Comparison of ENCODE assay signal across 21 cellular contexts in genomic region chr14:75202671-75203070, GRCh38. TPM values are rescaled to one million over a fixed set of nuclear protein-coding genes. Genes with fewer than 3 reads are reported as not detected.
DNase-seq lines count a peak whose midpoint lies in the region; TF ChIP-seq lines count a peak whose summit lies in the region.
"Had no signal": no experiment of that assay in that cellular context is flagged by ENCODE, and none has a peak within 500 bp of the region (broad histone marks: within the 10 kb centered on the region; RNA-seq: fewer than 3 reads in every experiment).

No MANE protein-coding gene starts in this region.

- TF ChIP-seq RAD21 in Ishikawa (IDR thresholded peaks at IDR 0.05; ENCODE audit: low read depth): no peak

- TF ChIP-seq CTCF in choroid plexus epithelial cell (conservative IDR thresholded peaks at IDR 0.05; ENCODE audit: low read depth, low read length): no peak
- TF ChIP-seq CTCF in adrenal gland (IDR thresholded peaks at IDR 0.05): no peak

- DNase-seq in activated CD4-positive, alpha-beta T cell treated with anti-CD3 and anti-CD28 coated beads, Interleukin-2, amount 10 ng/mL, durations not matched to agents 7 days and 5 days: no peak
- no peak for DNase-seq in activated CD4-positive, alpha-beta T cell treated with anti-CD3 and anti-CD28 coated beads, Interleukin-2, amount 50 U/mL, for 4 hours
- DNase-seq in choroid plexus epithelial cell (ENCODE audit: low read depth) (peak; percentile 18), LoVo (ENCODE audit: low spot score) (no peak), adrenal gland (no peak)
- DNase-seq in activated T-cell treated with anti-CD3 and anti-CD28 coated beads, Interleukin-2, amount 50 U/mL, for 1 hour: no peak
- DNase-seq: AML-193; Caco-2; CD4-positive, alpha-beta T cell; DMS153; DMS79; GDM1; HCEC 1CT; HFFc6; IMR-90 had no signal

- no peaks in the 10 kb centered on the region for H3K27me3 ChIP-seq in adrenal gland

- no peaks in the 10 kb centered on the region for H3K9me3 ChIP-seq in adrenal gland (replicated peaks in 1 of 3)
- H3K9me3 ChIP-seq: A549, Caco-2 had no signal

- POLR2A ChIA-PET in activated CD4-positive, alpha-beta T cell treated with anti-CD3 and anti-CD28 coated beads, Interleukin-2, amount 10 ng/mL, durations not matched to agents 7 days and 5 days (lab: Charles Lee): interaction anchor here (0.6 kb wide), 1 partner anchor 111 kb away, joined by 3 read pairs; no protein-coding TSS in a partner anchor

- 72 to 89% (median 87%) methylated on average over 1 to 2 of the region's 2 CpGs for WGBS in adrenal gland, 4 donors

- no peaks in the 10 kb centered on the region for H3K9me3 Mint-ChIP-seq in activated CD4-positive, alpha-beta T cell treated with anti-CD3 and anti-CD28 coated beads, Interleukin-2, amount 10 ng/mL, durations not matched to agents 7 days and 5 days
- H3K9me3 Mint-ChIP-seq: CD4-positive, alpha-beta T cell; GM23338; HFFc6 had no signal

- H3K36me3 ChIP-seq in adrenal gland (replicated peaks in 1 of 2): no peaks in the 10 kb centered on the region

- H3K4me1 ChIP-seq in adrenal gland (replicated peaks in 1 of 2): peaks cover 6 to 10% of the 10 kb centered on the region in 2 donors

- peaks cover 25% of the 10 kb centered on the region for H3K4me1 Mint-ChIP-seq in activated CD4-positive, alpha-beta T cell treated with anti-CD3 and anti-CD28 coated beads, Interleukin-2, amount 10 ng/mL, durations not matched to agents 7 days and 5 days

- no peak for TF ChIP-seq POLR2A in adrenal gland (IDR thresholded peaks at IDR 0.05)

- CTCF ChIA-PET in activated CD4-positive, alpha-beta T cell treated with anti-CD3 and anti-CD28 coated beads, Interleukin-2, amount 10 ng/mL, durations not matched to agents 7 days and 5 days (lab: Charles Lee): interaction anchor here (0.8 to 1.8 kb wide), 2 partner anchors 20 to 23 kb away, joined by 3 to 4 read pairs; no protein-coding TSS in a partner anchor

- H3K36me3 Mint-ChIP-seq in activated CD4-positive, alpha-beta T cell treated with anti-CD3 and anti-CD28 coated beads, Interleukin-2, amount 10 ng/mL, durations not matched to agents 7 days and 5 days (ENCODE audit: low read depth): peaks cover 8% of the 10 kb centered on the region

- peaks cover 4% of the 10 kb centered on the region for H3K27me3 Mint-ChIP-seq in activated CD4-positive, alpha-beta T cell treated with anti-CD3 and anti-CD28 coated beads, Interleukin-2, amount 10 ng/mL, durations not matched to agents 7 days and 5 days
- H3K27me3 Mint-ChIP-seq: CD4-positive, alpha-beta T cell had no signal

- no peak for TF ChIP-seq EP300 in Ishikawa (IDR thresholded peaks at IDR 0.05; ENCODE audit: borderline replicate concordance)

- peak overlapping the region; percentile 33 for H3K27ac Mint-ChIP-seq in activated CD4-positive, alpha-beta T cell treated with anti-CD3 and anti-CD28 coated beads, Interleukin-2, amount 10 ng/mL, durations not matched to agents 7 days and 5 days
- H3K27ac Mint-ChIP-seq: CD4-positive, alpha-beta T cell; GM23338 had no signal

- intact Hi-C loops in adrenal gland (cut with DNase I): no loop called here

- no peak overlapping the region for H3K4me3 Mint-ChIP-seq in activated CD4-positive, alpha-beta T cell treated with anti-CD3 and anti-CD28 coated beads, Interleukin-2, amount 10 ng/mL, durations not matched to agents 7 days and 5 days
- H3K4me3 Mint-ChIP-seq: CD4-positive, alpha-beta T cell; GM23338; HFFc6 had no signal

- no peak overlapping the region for H3K27ac ChIP-seq in adrenal gland
- H3K27ac ChIP-seq: 22Rv1, A549, C4-2B, HL-60 had no signal

- H3K4me3 ChIP-seq in choroid plexus epithelial cell (ENCODE audit: low read depth, low read length) (no peak overlapping the region), adrenal gland (no peak overlapping the region)
- H3K4me3 ChIP-seq: A549, GM23338 had no signal

TF ChIP-seq in Ishikawa, 13 proteins besides CTCF, POLR2A, EP300 and RAD21:
- no peak for TF ChIP-seq MAX (IDR thresholded peaks at IDR 0.05)
- peak; percentile 69 for TF ChIP-seq USF1 (IDR thresholded peaks at IDR 0.05)
- TF ChIP-seq EGR1 (IDR thresholded peaks at IDR 0.05): no peak

RNA-seq across cellular contexts. Expression of gene TMED10, which starts 26.3 kb away (rescaled TPM):
- 100 to 1,000 TPM; 175 to 213 TPM for total RNA-seq in activated CD4-positive, alpha-beta T cell treated with anti-CD3 and anti-CD28 coated beads, Interleukin-2, amount 10 ng/mL, durations not matched to agents 7 days and 5 days
- 100 to 1,000 TPM; 156 to 509 (median 319) TPM for total RNA-seq in adrenal gland
- 100 to 1,000 TPM in 1 of 3 donors, 10 to 100 TPM in 2; 33.7 to 532 (median 65.3) TPM for polyA plus RNA-seq in adrenal gland
